In the genomic region with DNA sequence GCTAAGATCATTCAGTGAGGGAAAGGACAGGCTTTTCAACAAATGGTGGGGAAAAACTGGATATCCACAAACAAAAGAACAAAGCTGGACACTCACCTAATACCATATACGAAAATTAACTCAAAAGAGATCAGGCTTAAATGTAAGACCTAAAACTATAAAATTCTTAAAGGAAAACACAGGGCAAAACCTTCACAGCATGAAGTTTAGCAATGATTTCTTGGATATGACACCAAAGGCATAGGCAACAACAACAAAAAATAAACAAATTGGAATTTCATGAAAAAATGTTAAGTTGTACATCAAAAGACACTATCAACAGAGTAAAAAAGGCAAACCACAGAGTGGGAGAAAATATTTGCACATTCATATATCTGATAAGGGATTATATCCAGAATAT, we compare ENCODE assay signal across 1 cellular context.
TF ChIP-seq lines count a peak whose summit lies in the region.

No MANE protein-coding gene starts in this region.

TF ChIP-seq in HCT116, 20 proteins besides CTCF, POLR2A, EP300 and RAD21 (continued from another document):
- no peak for TF ChIP-seq TCF7L2 (IDR thresholded peaks at IDR 0.05; ENCODE audit: borderline replicate concordance, extremely low read depth, insufficient read depth, insufficient read length)
- no peak for TF ChIP-seq ZBTB33 (IDR thresholded peaks at IDR 0.05; ENCODE audit: extremely low read depth, insufficient replicate concordance, low read length)
- no peak for TF ChIP-seq CBX3 (IDR thresholded peaks at IDR 0.05; ENCODE audit: low read depth)
- no peak for TF ChIP-seq REST (IDR thresholded peaks at IDR 0.05; ENCODE audit: low read depth)
- no peak for TF ChIP-seq FOSL1 (IDR thresholded peaks at IDR 0.05; ENCODE audit: low read depth)
